Comparison of ENCODE assay signal across 25 cellular contexts in the genomic region with DNA sequence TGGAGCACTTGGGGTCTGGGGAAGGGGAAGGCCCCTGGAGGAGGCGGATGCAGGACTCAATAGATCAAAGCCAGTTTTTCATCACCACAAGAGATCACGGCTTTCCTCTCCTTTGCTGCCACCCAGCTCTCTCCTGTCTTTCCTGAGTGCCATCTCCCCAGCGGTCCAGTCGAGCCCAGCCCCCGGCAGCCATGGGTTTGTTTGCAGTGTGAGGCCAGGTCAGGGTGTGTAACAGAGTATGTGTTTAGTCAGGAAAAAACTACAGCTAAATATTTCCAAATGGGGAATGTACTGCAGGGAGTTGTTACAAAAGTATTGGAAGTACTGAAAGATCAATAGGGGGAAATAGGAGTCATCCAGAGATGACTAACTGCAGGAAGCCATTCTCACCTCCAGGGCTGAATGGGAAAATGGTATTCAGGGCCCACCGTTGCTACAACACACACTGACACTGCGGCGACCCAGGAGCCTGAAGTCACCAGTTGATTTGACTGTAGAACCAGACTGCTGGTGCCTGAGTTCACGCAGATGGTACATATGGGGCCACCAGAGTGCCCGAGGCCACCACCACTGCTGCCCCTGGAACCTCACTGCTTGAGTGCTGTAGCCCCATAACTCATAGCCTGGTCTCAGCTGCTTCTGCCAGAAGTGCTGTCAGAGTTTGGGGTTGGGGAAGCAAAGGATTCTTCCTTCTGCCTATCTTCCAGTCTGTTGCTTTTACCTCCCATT. TPM values are rescaled to one million over a fixed set of nuclear protein-coding genes. Genes with fewer than 3 reads are reported as not detected.
A peak's percentile ranks its signal among the peaks of the same experiment; 100 is the strongest.
DNase-seq lines count a peak whose midpoint lies in the region; ATAC-seq and TF ChIP-seq lines count a peak whose summit lies in the region.
"Had no signal": no experiment of that assay in that cellular context is flagged by ENCODE, and none has a peak within 500 bp of the region (broad histone marks: within the 10 kb centered on the region; RNA-seq: fewer than 3 reads in every experiment).

No MANE protein-coding gene starts in this region.

- no peak overlapping the region for H3K14ac ChIP-seq in H9 (ENCODE audit: insufficient read depth, low read length)

- ATAC-seq in HG02642 (IDR thresholded peaks at IDR 0.05; ENCODE audit: poor library complexity, unreplicated experiment) (no peak), GM21786 (IDR thresholded peaks at IDR 0.05; ENCODE audit: unreplicated experiment) (no peak)
- ATAC-seq in activated CD8-positive, alpha-beta memory T cell treated with anti-CD3 and anti-CD28 coated beads, Interleukin-2, amount 10 ng/mL, durations not matched to agents 7 days and 5 days = no peak
- ATAC-seq: activated T-helper 17 cell treated with anti-CD3 and anti-CD28 coated beads, Interleukin-2, amount 50 U/mL, for 72 hours; natural killer cell; psoas muscle had no signal

- H3K56ac ChIP-seq in H9 (ENCODE audit: insufficient read length, low read depth, low read length) = no peak overlapping the region

- H4K20me1 ChIP-seq in H9 (ENCODE audit: control insufficient read depth, insufficient read depth, insufficient read length) = no peaks in the 10 kb centered on the region

- H3K4ac ChIP-seq in H9 (ENCODE audit: low read depth, low read length) = no peak overlapping the region

- TF ChIP-seq CTCF in H9 (conservative IDR thresholded peaks at IDR 0.05) (no peak), WI38 (IDR thresholded peaks at IDR 0.05; ENCODE audit: low read depth, low read length) (no peak), fibroblast of mammary gland (conservative IDR thresholded peaks at IDR 0.05; ENCODE audit: control insufficient read depth, insufficient read depth, low read depth, low read length) (no peak), nephron progenitor cell (IDR thresholded peaks at IDR 0.05) (no peak)

- no peaks in the 10 kb centered on the region for H3K79me1 ChIP-seq in H9 (ENCODE audit: insufficient read depth, low read depth, low read length, poor library complexity, severe bottlenecking)

- no peak for DNase-seq in H9
- peak; percentile 18 for DNase-seq in fibroblast of mammary gland (ENCODE audit: low read depth)
- DNase-seq in nephron progenitor cell = no peak
- no peak for DNase-seq in activated CD8-positive, alpha-beta memory T cell treated with anti-CD3 and anti-CD28 coated beads, Interleukin-2, amount 10 ng/mL, durations not matched to agents 7 days and 5 days
- no peak for DNase-seq in activated T-cell treated with anti-CD3 and anti-CD28 coated beads, Interleukin-2, amount 50 U/mL, for 24 hours
- DNase-seq: activated CD4-positive, alpha-beta T cell treated with anti-CD3 and anti-CD28 coated beads for 4 hours; CD4-positive, alpha-beta T cell; GDM1; GOT3; kidney glomerular epithelial cell; natural killer cell; NCI-H1417 treated with DMSO at 0.1 percent for 48 hours; NCI-H2171; NCI-H526; psoas muscle; stimulated activated CD4-positive, alpha-beta T cell treated with anti-CD3 and anti-CD28 coated beads, Interleukin-2, amount 100 ng/mL, for 48 hours; stimulated activated naive CD4-positive, alpha-beta T cell treated with Interleukin-2 at 50 U/mL for 16 hours had no signal

- H3K36me3 Mint-ChIP-seq in H9 (ENCODE audit: insufficient read depth in 1 of 3, low read depth in 3 of 3) (peaks cover 20 to 29% (median 22%) of the 10 kb centered on the region in 3 experiments), nephron progenitor cell (ENCODE audit: low read depth) (peaks cover 19% of the 10 kb centered on the region)
- H3K36me3 Mint-ChIP-seq in activated CD8-positive, alpha-beta memory T cell treated with anti-CD3 and anti-CD28 coated beads, Interleukin-2, amount 10 ng/mL, durations not matched to agents 7 days and 5 days = peaks cover 26% of the 10 kb centered on the region
- peaks cover 56% of the 10 kb centered on the region for H3K36me3 Mint-ChIP-seq in activated T-cell treated with anti-CD3 and anti-CD28 coated beads, Interleukin-2, amount 50 U/mL, for 24 hours (ENCODE audit: low read depth)

- H3K79me2 ChIP-seq in H9 (ENCODE audit: insufficient read depth, low read length) = no peaks in the 10 kb centered on the region

- peak overlapping the region; percentile 27 to 68 (median 64); a peak in 3 of 7 replicates for H3K27ac Mint-ChIP-seq in H9
- peak overlapping the region; percentile 55 for H3K27ac Mint-ChIP-seq in nephron progenitor cell
- no peak overlapping the region for H3K27ac Mint-ChIP-seq in activated CD8-positive, alpha-beta memory T cell treated with anti-CD3 and anti-CD28 coated beads, Interleukin-2, amount 10 ng/mL, durations not matched to agents 7 days and 5 days
- no peak overlapping the region for H3K27ac Mint-ChIP-seq in activated T-cell treated with anti-CD3 and anti-CD28 coated beads, Interleukin-2, amount 50 U/mL, for 24 hours
- H3K27ac Mint-ChIP-seq: activated T-helper 17 cell treated with anti-CD3 and anti-CD28 coated beads, Interleukin-2, amount 50 U/mL, for 72 hours; brain; CD4-positive, alpha-beta T cell; IgD-negative memory B cell; natural killer cell had no signal

- no peak overlapping the region for H4K5ac ChIP-seq in H9 (ENCODE audit: insufficient read length, low read depth, low read length)

- no peak overlapping the region for H3K4me2 ChIP-seq in H9 (ENCODE audit: insufficient read depth, insufficient read length, low read length)
- H3K4me2 ChIP-seq: smooth muscle cell had no signal

- no peaks in the 10 kb centered on the region for H3K23me2 ChIP-seq in H9 (ENCODE audit: insufficient read length, low read depth, low read length, poor library complexity, severe bottlenecking)

- no peak overlapping the region for H3T11ph ChIP-seq in H9 (ENCODE audit: low read length)

- no peak overlapping the region for H2BK20ac ChIP-seq in H9 (ENCODE audit: low read depth, low read length, poor library complexity, severe bottlenecking)

- no peak overlapping the region for H3K18ac ChIP-seq in H9 (ENCODE audit: insufficient read length, low read depth, low read length)

- H3K4me1 Mint-ChIP-seq in H9 (peaks cover 21 to 41% of the 10 kb centered on the region in 2 experiments), nephron progenitor cell (peaks cover 27% of the 10 kb centered on the region)
- H3K4me1 Mint-ChIP-seq in activated CD8-positive, alpha-beta memory T cell treated with anti-CD3 and anti-CD28 coated beads, Interleukin-2, amount 10 ng/mL, durations not matched to agents 7 days and 5 days = no peaks in the 10 kb centered on the region
- H3K4me1 Mint-ChIP-seq in activated T-cell treated with anti-CD3 and anti-CD28 coated beads, Interleukin-2, amount 50 U/mL, for 24 hours (ENCODE audit: low read depth) = no peaks in the 10 kb centered on the region
- H3K4me1 Mint-ChIP-seq: activated T-helper 17 cell treated with anti-CD3 and anti-CD28 coated beads, Interleukin-2, amount 50 U/mL, for 72 hours; brain; natural killer cell had no signal

- no peak overlapping the region for H4K91ac ChIP-seq in H9 (ENCODE audit: insufficient read length, low read depth, low read length)

- H2BK12ac ChIP-seq in H9 (ENCODE audit: insufficient read length, low read depth, low read length) = no peak overlapping the region

- peak overlapping the region; percentile 30 for H3K4me3 ChIP-seq in WI38 (ENCODE audit: low read depth, low read length)
- H3K4me3 ChIP-seq in fibroblast of mammary gland (ENCODE audit: control insufficient read depth, low read depth, low read length) = no peak overlapping the region
- H3K4me3 ChIP-seq: coronary artery, psoas muscle, smooth muscle cell had no signal

- peaks cover 8 to 11% of the 10 kb centered on the region in 2 experiments; a peak in 4 of 5 replicates for H3K9me3 Mint-ChIP-seq in H9
- H3K9me3 Mint-ChIP-seq in nephron progenitor cell = peaks cover 15% of the 10 kb centered on the region
- peaks cover 16% of the 10 kb centered on the region for H3K9me3 Mint-ChIP-seq in activated CD8-positive, alpha-beta memory T cell treated with anti-CD3 and anti-CD28 coated beads, Interleukin-2, amount 10 ng/mL, durations not matched to agents 7 days and 5 days (ENCODE audit: low read depth)
- H3K9me3 Mint-ChIP-seq in activated T-cell treated with anti-CD3 and anti-CD28 coated beads, Interleukin-2, amount 50 U/mL, for 24 hours = peaks cover 3% of the 10 kb centered on the region

- H3K23ac ChIP-seq in H9 (ENCODE audit: insufficient read length, low read depth, low read length) = no peak overlapping the region

- no CpG with 5 or more reads among the region's 10 CpGs for WGBS in H9 (ENCODE audit: extremely low coverage, insufficient read length, low lambda C conversion rate)

- H2BK15ac ChIP-seq in H9 (ENCODE audit: low read depth, low read length) = no peak overlapping the region

- no peak overlapping the region for H2AK5ac ChIP-seq in H9 (ENCODE audit: insufficient read length, low read length)

- CTCF ChIA-PET in activated CD8-positive, alpha-beta memory T cell treated with anti-CD3 and anti-CD28 coated beads, Interleukin-2, amount 10 ng/mL, durations not matched to agents 7 days and 5 days (lab: Charles Lee) = no interaction called here

- H2AFZ ChIP-seq in H9 (ENCODE audit: low read length) = no peak overlapping the region

- no peaks in the 10 kb centered on the region; the same call in 1 of the 2 replicates for H3K27me3 Mint-ChIP-seq in H9 (ENCODE audit: low read depth)
- H3K27me3 Mint-ChIP-seq in nephron progenitor cell (ENCODE audit: low read depth, poor library complexity) = no peaks in the 10 kb centered on the region
- no peaks in the 10 kb centered on the region for H3K27me3 Mint-ChIP-seq in activated CD8-positive, alpha-beta memory T cell treated with anti-CD3 and anti-CD28 coated beads, Interleukin-2, amount 10 ng/mL, durations not matched to agents 7 days and 5 days
- H3K27me3 Mint-ChIP-seq in activated T-cell treated with anti-CD3 and anti-CD28 coated beads, Interleukin-2, amount 50 U/mL, for 24 hours = no peaks in the 10 kb centered on the region
- H3K27me3 Mint-ChIP-seq: activated T-helper 17 cell treated with anti-CD3 and anti-CD28 coated beads, Interleukin-2, amount 50 U/mL, for 72 hours; CD4-positive, alpha-beta T cell; IgD-negative memory B cell had no signal

- H3K4me1 ChIP-seq in H9 (ENCODE audit: insufficient read depth, low read length) = peaks cover 8% of the 10 kb centered on the region; the same call in 1 of the 2 replicates
- H3K4me1 ChIP-seq: psoas muscle had no signal

- no peak overlapping the region; a peak in 1 of 5 replicates for H3K4me3 Mint-ChIP-seq in H9
- H3K4me3 Mint-ChIP-seq in nephron progenitor cell = no peak overlapping the region
- H3K4me3 Mint-ChIP-seq in activated CD8-positive, alpha-beta memory T cell treated with anti-CD3 and anti-CD28 coated beads, Interleukin-2, amount 10 ng/mL, durations not matched to agents 7 days and 5 days = no peak overlapping the region
- no peak overlapping the region for H3K4me3 Mint-ChIP-seq in activated T-cell treated with anti-CD3 and anti-CD28 coated beads, Interleukin-2, amount 50 U/mL, for 24 hours
- H3K4me3 Mint-ChIP-seq: activated T-helper 17 cell treated with anti-CD3 and anti-CD28 coated beads, Interleukin-2, amount 50 U/mL, for 72 hours; brain; CD4-positive, alpha-beta T cell; natural killer cell had no signal

- H3K9ac ChIP-seq in H9 (ENCODE audit: extremely low read depth, insufficient read length, low read length) = no peak overlapping the region

- H4K8ac ChIP-seq in H9 (replicated peaks; ENCODE audit: insufficient read length, low read depth, low read length) = no peak overlapping the region

- peaks cover 5% of the 10 kb centered on the region for H3K9me3 ChIP-seq in H9 (ENCODE audit: control insufficient read depth, low read depth, low read length)
- H3K9me3 ChIP-seq: psoas muscle had no signal

- no peak overlapping the region for H3K27ac ChIP-seq in H9 (ENCODE audit: insufficient read length, low read depth, low read length)
- H3K27ac ChIP-seq: coronary artery, psoas muscle had no signal

- no peak overlapping the region for H2BK5ac ChIP-seq in H9 (ENCODE audit: insufficient read length, low read length)

- H3K27me3 ChIP-seq in H9 (ENCODE audit: insufficient read depth, low read length) = no peaks in the 10 kb centered on the region

- no peak overlapping the region for H2BK120ac ChIP-seq in H9 (ENCODE audit: low read depth, low read length, poor library complexity, severe bottlenecking)

RNA-seq across cellular contexts. Expression of a gene that starts 23.6 kb away (rescaled TPM):
- 8.4 and 10.9 TPM in 2 replicates for total RNA-seq in H9 (2021)
- 10 to 100 TPM; 15.4 to 16.0 TPM for total RNA-seq in activated CD8-positive, alpha-beta memory T cell treated with anti-CD3 and anti-CD28 coated beads, Interleukin-2, amount 10 ng/mL, durations not matched to agents 7 days and 5 days

RNA-seq across cellular contexts. Expression of a gene that starts 39.6 kb away (rescaled TPM):
- 1,826 and 1,830 TPM in 2 replicates for total RNA-seq in H9 (2021)
- total RNA-seq in activated CD8-positive, alpha-beta memory T cell treated with anti-CD3 and anti-CD28 coated beads, Interleukin-2, amount 10 ng/mL, durations not matched to agents 7 days and 5 days = 1,000 to 10,000 TPM; 1,163 to 1,382 TPM

Comparison
In these comparisons a context has a peak if more than half of its experiments do, and no peak if none do; other contexts are left out.
1. H3K27ac Mint-ChIP-seq: peak in H9 (3 of 3) and nephron progenitor cell (single experiment); none in activated CD8-positive, alpha-beta memory T cell treated with anti-CD3 and anti-CD28 coated beads, Interleukin-2, amount 10 ng/mL, durations not matched to agents 7 days and 5 days (single experiment) and activated T-cell treated with anti-CD3 and anti-CD28 coated beads, Interleukin-2, amount 50 U/mL, for 24 hours (single experiment).